In genomic region chr10:68997216-68997615, GRCh38 we compare ENCODE assay signal across 10 cellular contexts. TPM values are rescaled to one million over a fixed set of nuclear protein-coding genes. Genes with fewer than 3 reads are reported as not detected.
DNase-seq lines count a peak whose midpoint lies in the region; ATAC-seq and TF ChIP-seq lines count a peak whose summit lies in the region.
"Had no signal": no experiment of that assay in that cellular context is flagged by ENCODE, and none has a peak within 500 bp of the region (broad histone marks: within the 10 kb centered on the region; RNA-seq: fewer than 3 reads in every experiment).

No MANE protein-coding gene starts in this region.

- 68 to 83% methylated on average over 3 of the region's 3 CpGs for WGBS in lung, 2 donors

- no peak for DNase-seq in lung (ENCODE audit: low spot score)
- no peak for DNase-seq in NCI-H69 (lab: John Stamatoyannopoulos, UW)
- no peak for DNase-seq in effector memory CD4-positive, alpha-beta T cell
- DNase-seq in D341Med (ENCODE audit: low spot score): no peak
- DNase-seq: NCI-H526, right lobe of liver had no signal

- H3K36me3 ChIP-seq in lung (ENCODE audit: control insufficient read depth in 2 of 2, insufficient read depth in 2 of 2, low read length in 2 of 2): peaks cover 7% of the 10 kb centered on the region in 2 donors
- H3K36me3 ChIP-seq in effector memory CD4-positive, alpha-beta T cell (ENCODE audit: control insufficient read depth, insufficient read depth, low read length): peaks cover 4% of the 10 kb centered on the region

- H3K27me3 ChIP-seq in lung (ENCODE audit: control insufficient read depth, insufficient read depth): no peaks in the 10 kb centered on the region
- no peaks in the 10 kb centered on the region for H3K27me3 ChIP-seq in effector memory CD4-positive, alpha-beta T cell (replicated peaks; ENCODE audit: control insufficient read depth, insufficient read depth, low read length, poor library complexity, severe bottlenecking)
- H3K27me3 ChIP-seq: right lobe of liver had no signal

- peaks cover 0 to 8% of the 10 kb centered on the region in 2 donors for H3K4me1 ChIP-seq in lung (ENCODE audit: control insufficient read depth in 2 of 2, insufficient read depth in 2 of 2, low read length in 2 of 2)
- peaks cover 3% of the 10 kb centered on the region for H3K4me1 ChIP-seq in effector memory CD4-positive, alpha-beta T cell (ENCODE audit: control insufficient read depth, insufficient read depth, low read length, poor library complexity, severe bottlenecking)
- H3K4me1 ChIP-seq: right lobe of liver had no signal

- ATAC-seq in GM18858 (IDR thresholded peaks at IDR 0.05; ENCODE audit: unreplicated experiment): peak; percentile 2
- ATAC-seq in GM21515 (IDR thresholded peaks at IDR 0.05; ENCODE audit: unreplicated experiment): peak; percentile 26
- peak; percentile 11 for ATAC-seq in HG03575 (IDR thresholded peaks at IDR 0.05; ENCODE audit: extremely low read depth, insufficient number of reproducible peaks, low FRiP score, unreplicated experiment)
- no peak for ATAC-seq in lung (ENCODE audit: insufficient read depth, low FRiP score)
- no peak for ATAC-seq in GM18873 (IDR thresholded peaks at IDR 0.05; ENCODE audit: low FRiP score, unreplicated experiment)

- peak overlapping the region; percentile 47 to 58 for H3K27ac ChIP-seq in lung (ENCODE audit: low read depth in 1 of 2, low read length in 1 of 2)
- no peak overlapping the region for H3K27ac ChIP-seq in effector memory CD4-positive, alpha-beta T cell (ENCODE audit: insufficient read depth, low read length, poor library complexity, severe bottlenecking)
- H3K27ac ChIP-seq: right lobe of liver had no signal

- TF ChIP-seq CTCF in lung (IDR thresholded peaks at IDR 0.05; ENCODE audit: control extremely low read depth, extremely low read depth): no peak

- H3K4me3 ChIP-seq in lung: no peak overlapping the region
- H3K4me3 ChIP-seq in effector memory CD4-positive, alpha-beta T cell (ENCODE audit: insufficient read depth, low read depth, low read length, poor library complexity, severe bottlenecking): no peak overlapping the region
- H3K4me3 ChIP-seq: right lobe of liver had no signal

- H3K9me3 ChIP-seq in lung (ENCODE audit: control insufficient read depth in 2 of 2, insufficient read depth in 1 of 2, low read length in 1 of 2): no peaks in the 10 kb centered on the region
- H3K9me3 ChIP-seq in effector memory CD4-positive, alpha-beta T cell (ENCODE audit: control insufficient read depth, low read length): no peaks in the 10 kb centered on the region
- H3K9me3 ChIP-seq: right lobe of liver had no signal

RNA-seq across cellular contexts. Expression of gene KIFBP, which starts 8.6 kb away (rescaled TPM):
- total RNA-seq in lung: 10 to 100 TPM; 21.3 to 27.9 TPM
- 10 to 100 TPM; 10.9 to 11.5 TPM for polyA plus RNA-seq in lung

RNA-seq across cellular contexts. Expression of gene DDX21, which starts 41.2 kb away (rescaled TPM):
- total RNA-seq in lung: 10 to 100 TPM; 39.3 to 54.5 TPM
- 10 to 100 TPM; 20.6 to 76.6 TPM for polyA plus RNA-seq in lung

Comparison
In these comparisons a context has a peak if more than half of its experiments do, and no peak if none do; other contexts are left out.
1. ATAC-seq: peak in GM18858 (single experiment), GM21515 (single experiment) and HG03575 (single experiment); none in lung (single experiment) and GM18873 (single experiment).